Comparison of ENCODE assay signal across 20 cellular contexts in the genomic region with DNA sequence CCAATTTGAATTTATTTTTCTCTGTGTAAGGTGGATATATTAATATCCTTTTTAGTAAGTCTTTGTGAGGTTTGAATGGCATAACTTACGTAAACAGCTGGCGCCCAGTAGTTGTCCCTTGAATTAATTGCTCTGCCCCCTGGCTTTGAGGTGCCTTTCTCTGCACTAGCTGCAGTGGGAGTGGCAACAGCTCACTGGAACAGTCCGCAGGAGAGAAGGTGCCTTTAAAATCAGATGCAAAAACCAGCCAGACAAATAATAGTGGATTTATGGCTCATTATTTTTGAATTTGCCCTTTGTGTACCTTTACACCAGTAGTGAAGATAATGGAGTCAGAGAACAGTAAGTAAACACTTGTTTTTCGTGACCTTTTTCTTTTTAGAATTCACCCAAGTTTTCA. TPM values are rescaled to one million over a fixed set of nuclear protein-coding genes. Genes with fewer than 3 reads are reported as not detected.
DNase-seq lines count a peak whose midpoint lies in the region; ATAC-seq lines count a peak whose summit lies in the region.
"Had no signal": no experiment of that assay in that cellular context is flagged by ENCODE, and none has a peak within 500 bp of the region (broad histone marks: within the 10 kb centered on the region; RNA-seq: fewer than 3 reads in every experiment).

No MANE protein-coding gene starts in this region.

- H4K91ac ChIP-seq in mesenchymal stem cell (ENCODE audit: low read length) = no peak overlapping the region

- H4K20me1 ChIP-seq in GM23248 (ENCODE audit: insufficient read depth) = no peaks in the 10 kb centered on the region

- ATAC-seq in Right ventricle myocardium inferior (no peak), GM21717 (IDR thresholded peaks at IDR 0.05; ENCODE audit: unreplicated experiment) (no peak)

- no peaks in the 10 kb centered on the region for H3K79me2 ChIP-seq in GM23248 (ENCODE audit: insufficient read depth)

- H3K9me2 ChIP-seq in GM23248 (ENCODE audit: insufficient read depth) = no peaks in the 10 kb centered on the region

- no peak overlapping the region for H3K27ac ChIP-seq in GM23248
- H3K27ac ChIP-seq in mesenchymal stem cell (ENCODE audit: low read length, poor library complexity, severe bottlenecking) = no peak overlapping the region

- H2BK120ac ChIP-seq in mesenchymal stem cell (ENCODE audit: low read depth, low read length) = no peak overlapping the region

- H4K8ac ChIP-seq in mesenchymal stem cell (ENCODE audit: low read length) = no peak overlapping the region

- no peak overlapping the region for H2AK5ac ChIP-seq in mesenchymal stem cell (ENCODE audit: low read length, severe bottlenecking)

- no peak overlapping the region for H2BK12ac ChIP-seq in mesenchymal stem cell (ENCODE audit: low read length in 2 of 2)

- no peak overlapping the region for H3K18ac ChIP-seq in mesenchymal stem cell (ENCODE audit: low read depth in 1 of 2, low read length in 2 of 2)

- no peak overlapping the region for H3K4ac ChIP-seq in mesenchymal stem cell (ENCODE audit: low read depth in 1 of 2, low read length in 2 of 2)

- H3K4me2 ChIP-seq in GM23248 (ENCODE audit: unreplicated experiment) (peak overlapping the region; percentile 24), mesenchymal stem cell (ENCODE audit: low read length, poor library complexity, severe bottlenecking) (no peak overlapping the region)

- H3K9me3 ChIP-seq in GM23248 (ENCODE audit: low read depth) (no peaks in the 10 kb centered on the region), mesenchymal stem cell (ENCODE audit: control insufficient read depth, low read length) (no peaks in the 10 kb centered on the region)

- intact Hi-C loops in Right ventricle myocardium inferior (cut with DNase I) = no loop called here

- H3K4me1 ChIP-seq in GM23248 (ENCODE audit: insufficient read depth) = peaks cover 6% of the 10 kb centered on the region
- no peaks in the 10 kb centered on the region for H3K4me1 ChIP-seq in mesenchymal stem cell (ENCODE audit: control insufficient read depth, insufficient read depth, low read depth, low read length)

- H3F3A ChIP-seq in GM23248 (ENCODE audit: insufficient read depth) = no peaks in the 10 kb centered on the region

- no peak overlapping the region for H3K23ac ChIP-seq in mesenchymal stem cell (ENCODE audit: low read length in 2 of 2)

- H3K9ac ChIP-seq in GM23248 (no peak overlapping the region), mesenchymal stem cell (ENCODE audit: low read length) (peak overlapping the region; percentile 18)

- no peaks in the 10 kb centered on the region for H3K27me3 ChIP-seq in GM23248 (replicated peaks; ENCODE audit: insufficient read depth)
- H3K27me3 ChIP-seq in mesenchymal stem cell (ENCODE audit: control insufficient read depth in 1 of 2, insufficient read depth in 1 of 2, low read length in 2 of 2) = no peaks in the 10 kb centered on the region

- H3K79me1 ChIP-seq in mesenchymal stem cell (replicated peaks; ENCODE audit: low read length, poor library complexity, severe bottlenecking) = no peaks in the 10 kb centered on the region

- in situ Hi-C loops in GM23248 (cut with MboI) = no loop called here

- H2AFZ ChIP-seq in GM23248 = no peak overlapping the region
- no peak overlapping the region for H2AFZ ChIP-seq in mesenchymal stem cell (ENCODE audit: low read depth, low read length)

- H2BK15ac ChIP-seq in mesenchymal stem cell (ENCODE audit: low read depth, poor library complexity, severe bottlenecking) = no peak overlapping the region

- WGBS in GM23248 (ENCODE audit: low coverage in 1 of 2, low lambda C conversion rate in 2 of 2, missing lambda C conversion rate in 2 of 2), 2 experiments = 86 to 90% methylated on average over 4 of the region's 4 CpGs
- WGBS in mesenchymal stem cell = 91% methylated on average over 3 of the region's 4 CpGs

- H2BK5ac ChIP-seq in mesenchymal stem cell (ENCODE audit: low read depth, low read length, poor library complexity, severe bottlenecking) = no peak overlapping the region

- H3K4me3 ChIP-seq in GM23248 = no peak overlapping the region
- no peak overlapping the region for H3K4me3 ChIP-seq in mesenchymal stem cell (ENCODE audit: insufficient read depth in 1 of 2, low read depth in 1 of 2, low read length in 2 of 2)

- no peak for DNase-seq in GM23248
- DNase-seq in LHCN-M2 (ENCODE audit: low read depth) = peak; percentile 19
- peak; percentile 63 for DNase-seq in SW480 (ENCODE audit: low spot score)
- no peak for DNase-seq in mesenchymal stem cell
- DNase-seq in Right ventricle myocardium inferior (ENCODE audit: missing footprints) = no peak
- DNase-seq: C1 segment of cervical spinal cord; Calu3; CD4-positive, alpha-beta memory T cell; COR-L47; DMS53; DMS79 treated with DMSO at 0.1 percent for 48 hours; GF-D8; H7 had no signal

- H3K36me3 ChIP-seq in GM23248 (ENCODE audit: low read depth) = no peaks in the 10 kb centered on the region
- H3K36me3 ChIP-seq in mesenchymal stem cell (ENCODE audit: control insufficient read depth in 1 of 2, insufficient read depth in 2 of 2, low read depth in 1 of 2, low read length in 2 of 2) = no peaks in the 10 kb centered on the region

- no peak overlapping the region for H3K14ac ChIP-seq in mesenchymal stem cell (ENCODE audit: low read length in 2 of 2)

RNA-seq across cellular contexts. Expression of gene FERD3L, which starts 11.8 kb away (rescaled TPM):
- not detected in 2 replicates for total RNA-seq in GM23248 (2014; rRNA removed; shearing (Covaris generic))
- polyA plus RNA-seq in GM23248 (2016; fragmentation: Nextera tagmentation; extraction: Ambion mirVana) = not detected in 2 replicates
- total RNA-seq in LHCN-M2 (2014; rRNA removed) = not detected in 2 replicates
- not detected for polyA plus RNA-seq in LHCN-M2 (2012)
- polyA plus RNA-seq in mesenchymal stem cell (2013, experiment 1 of 2) = not detected
- not detected for polyA plus RNA-seq in mesenchymal stem cell (2013, experiment 2 of 2)
- not detected for total RNA-seq in Right ventricle myocardium inferior
- total RNA-seq: A172; A673; Calu3; CD4-positive, alpha-beta memory T cell; Daoy; G401; H1; H7 had no signal
- polyA plus RNA-seq: BJ; CD4-positive, alpha-beta memory T cell; H1 had no signal

RNA-seq across cellular contexts. Expression of gene TWIST1, which starts 16.0 kb away (rescaled TPM):
- 45.7 and 47.8 TPM in 2 replicates for total RNA-seq in GM23248 (2014; rRNA removed; shearing (Covaris generic))
- polyA plus RNA-seq in GM23248 (2016; fragmentation: Nextera tagmentation; extraction: Ambion mirVana) = 17.2 and 17.5 TPM in 2 replicates
- total RNA-seq in LHCN-M2 (2014; rRNA removed) (145 and 175 TPM in 2 replicates), Right ventricle myocardium inferior (1.6 TPM)
- polyA plus RNA-seq in LHCN-M2 (2012) = 77.6 TPM
- 18.3 TPM for polyA plus RNA-seq in mesenchymal stem cell (2013, experiment 1 of 2)
- 18.4 TPM for polyA plus RNA-seq in mesenchymal stem cell (2013, experiment 2 of 2)
- total RNA-seq: CD4-positive, alpha-beta memory T cell had no signal
- polyA plus RNA-seq: CD4-positive, alpha-beta memory T cell had no signal

Comparison
In these comparisons a context has a peak if more than half of its experiments do, and no peak if none do; other contexts are left out.
1. DNase-seq: peak in LHCN-M2 (single experiment) and SW480 (single experiment); none in GM23248 (single experiment), mesenchymal stem cell (single experiment) and Right ventricle myocardium inferior (single experiment).
2. RNA of gene TWIST1, which starts 16.0 kb away (total RNA-seq): 145 to 175 TPM in LHCN-M2 and 45.7 to 47.8 TPM in GM23248; 1.6 TPM in Right ventricle myocardium inferior (single experiment); every median in the first group is over 10 times any median in the second.